Comparison of ENCODE assay signal across 8 cellular contexts in genomic region chr7:139232377-139232717, GRCh38. TPM values are rescaled to one million over a fixed set of nuclear protein-coding genes. Genes with fewer than 3 reads are reported as not detected.
DNase-seq lines count a peak whose midpoint lies in the region; ATAC-seq and TF ChIP-seq lines count a peak whose summit lies in the region.

No MANE protein-coding gene starts in this region.

- H3K27ac ChIP-seq in right cardiac atrium (ENCODE audit: low read length), result no peak overlapping the region
- peak overlapping the region in 5 of 8 donors; percentile 81 to 95 (median 94) for H3K27ac ChIP-seq in spleen

- H3K4me3 Mint-ChIP-seq in activated CD4-positive, alpha-beta T cell treated with anti-CD3 and anti-CD28 coated beads for 36 hours, result peak overlapping the region; percentile 91
- peak overlapping the region; percentile 97 for H3K4me3 Mint-ChIP-seq in WTC11

- CTCF ChIA-PET in activated CD4-positive, alpha-beta T cell treated with anti-CD3 and anti-CD28 coated beads for 36 hours (lab: Charles Lee), result interaction anchor here (0.7 to 1.2 kb wide), 2 partner anchors 13 to 108 kb away, joined by 3 read pairs; no protein-coding TSS in a partner anchor
- CTCF ChIA-PET in WTC11 (lab: Charles Lee), result no interaction called here

- no peaks in the 10 kb centered on the region for H3K9me3 Mint-ChIP-seq in activated CD4-positive, alpha-beta T cell treated with anti-CD3 and anti-CD28 coated beads for 36 hours (ENCODE audit: low read depth)
- no peaks in the 10 kb centered on the region for H3K9me3 Mint-ChIP-seq in WTC11

- H3K4me3 ChIP-seq in right cardiac atrium (ENCODE audit: low read length), result peak overlapping the region; percentile 77
- H3K4me3 ChIP-seq in spleen, result peak overlapping the region; percentile 87 to 99 (median 94)

- H3K4me1 Mint-ChIP-seq in activated CD4-positive, alpha-beta T cell treated with anti-CD3 and anti-CD28 coated beads for 36 hours, result peaks cover 23% of the 10 kb centered on the region
- peaks cover 29% of the 10 kb centered on the region for H3K4me1 Mint-ChIP-seq in WTC11

- no peak for ATAC-seq in activated CD4-positive, alpha-beta T cell treated with anti-CD3 and anti-CD28 coated beads for 36 hours
- ATAC-seq in WTC11, result no peak; the same call in 1 of the 2 replicates
- no peak for ATAC-seq in right cardiac atrium
- ATAC-seq in GM19023 (IDR thresholded peaks at IDR 0.05; ENCODE audit: unreplicated experiment), result no peak

- no peak for TF ChIP-seq POLR2A in spleen (IDR thresholded peaks at IDR 0.05)

- TF ChIP-seq CTCF in WTC11 (IDR thresholded peaks at IDR 0.05), result no peak
- no peak for TF ChIP-seq CTCF in spleen (IDR thresholded peaks at IDR 0.05 in 8 of 11, conservative IDR thresholded peaks at IDR 0.05 in 3 of 11)

- no peak for DNase-seq in activated CD4-positive, alpha-beta T cell treated with anti-CD3 and anti-CD28 coated beads for 36 hours
- no peak for DNase-seq in activated CD4-positive, alpha-beta T cell treated with anti-CD3 and anti-CD28 coated beads for 4 hours
- no peak for DNase-seq in WTC11 (ENCODE audit: low spot score)
- DNase-seq in right cardiac atrium, result no peak
- no peak for DNase-seq in spleen
- DNase-seq in NCI-H187 (lab: John Stamatoyannopoulos, UW), result no peak
- DNase-seq in NCI-H510A treated with DMSO at 0.1 percent for 48 hours (lab: John Stamatoyannopoulos, UW), result no peak

- H3K9me3 ChIP-seq in right cardiac atrium (ENCODE audit: control insufficient read depth, low read length) (no peaks in the 10 kb centered on the region), spleen (no peaks in the 10 kb centered on the region)

- peaks cover 0 to 6% (median 4%) of the 10 kb centered on the region in 6 donors for H3K36me3 ChIP-seq in spleen

- no peaks in the 10 kb centered on the region for H3K27me3 ChIP-seq in right cardiac atrium (ENCODE audit: control insufficient read depth, insufficient read depth)
- no peaks in the 10 kb centered on the region for H3K27me3 ChIP-seq in spleen (replicated peaks in 1 of 7)

- peaks cover 7% of the 10 kb centered on the region for H3K36me3 Mint-ChIP-seq in activated CD4-positive, alpha-beta T cell treated with anti-CD3 and anti-CD28 coated beads for 36 hours (ENCODE audit: low read depth)
- H3K36me3 Mint-ChIP-seq in WTC11, result peaks cover 5% of the 10 kb centered on the region

- H3K27ac Mint-ChIP-seq in activated CD4-positive, alpha-beta T cell treated with anti-CD3 and anti-CD28 coated beads for 36 hours, result peak overlapping the region; percentile 76
- H3K27ac Mint-ChIP-seq in WTC11, result peak overlapping the region; percentile 79

- WGBS in right cardiac atrium, result 4% methylated on average over 8 of the region's 8 CpGs
- 6 to 8% (median 7%) methylated on average over 8 of the region's 8 CpGs for WGBS in spleen, 5 donors

- H3K4me1 ChIP-seq in right cardiac atrium (ENCODE audit: control insufficient read depth, insufficient read depth, low read length) (no peaks in the 10 kb centered on the region), spleen (peaks cover 6 to 54% (median 36%) of the 10 kb centered on the region in 6 donors)

- POLR2A ChIA-PET in activated CD4-positive, alpha-beta T cell treated with anti-CD3 and anti-CD28 coated beads for 36 hours (lab: Charles Lee), result interaction anchor here (0.6 kb wide), 1 partner anchor 543 kb away, joined by 3 read pairs; no protein-coding TSS in a partner anchor
- POLR2A ChIA-PET in WTC11 (lab: Charles Lee), result no interaction called here

- peaks cover 3% of the 10 kb centered on the region for H3K27me3 Mint-ChIP-seq in activated CD4-positive, alpha-beta T cell treated with anti-CD3 and anti-CD28 coated beads for 36 hours
- no peaks in the 10 kb centered on the region for H3K27me3 Mint-ChIP-seq in WTC11 (ENCODE audit: low read depth)

- intact Hi-C loops in activated CD4-positive, alpha-beta T cell treated with anti-CD3 and anti-CD28 coated beads for 36 hours (cut with DNase I, micrococcal nuclease), result loop anchor here (5.0 kb wide), 5 partner anchors 125 to 770 kb away; partner anchors contain the start of genes TRIM24 (in 1 of the 2), ZC3HAV1 (in 1 of the 2) and ZC3HAV1L (in 1 of the 2)
- intact Hi-C loops in right cardiac atrium (cut with DNase I) (no loop called here), spleen (cut with DNase I; ENCODE audit: low total_unique reads) (no loop called here)

TF ChIP-seq in WTC11, 78 proteins besides CTCF, POLR2A, EP300 and RAD21:
- no peak for TF ChIP-seq ZNF219 (CRISPR knock-in tag; IDR thresholded peaks at IDR 0.05; ENCODE audit: borderline replicate concordance)
- no peak for TF ChIP-seq GABPB1 (CRISPR knock-in tag; IDR thresholded peaks at IDR 0.05)
- no peak for TF ChIP-seq ZNF263 (CRISPR knock-in tag; IDR thresholded peaks at IDR 0.05; ENCODE audit: low read depth)
- TF ChIP-seq, protein P1, sequence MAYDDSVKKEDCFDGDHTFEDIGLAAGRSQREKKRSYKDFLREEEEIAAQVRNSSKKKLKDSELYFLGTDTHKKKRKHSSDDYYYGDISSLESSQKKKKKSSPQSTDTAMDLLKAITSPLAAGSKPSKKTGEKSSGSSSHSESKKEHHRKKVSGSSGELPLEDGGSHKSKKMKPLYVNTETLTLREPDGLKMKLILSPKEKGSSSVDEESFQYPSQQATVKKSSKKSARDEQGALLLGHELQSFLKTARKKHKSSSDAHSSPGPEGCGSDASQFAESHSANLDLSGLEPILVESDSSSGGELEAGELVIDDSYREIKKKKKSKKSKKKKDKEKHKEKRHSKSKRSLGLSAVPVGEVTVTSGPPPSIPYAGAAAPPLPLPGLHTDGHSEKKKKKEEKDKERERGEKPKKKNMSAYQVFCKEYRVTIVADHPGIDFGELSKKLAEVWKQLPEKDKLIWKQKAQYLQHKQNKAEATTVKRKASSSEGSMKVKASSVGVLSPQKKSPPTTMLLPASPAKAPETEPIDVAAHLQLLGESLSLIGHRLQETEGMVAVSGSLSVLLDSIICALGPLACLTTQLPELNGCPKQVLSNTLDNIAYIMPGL (CRISPR knock-in tag; IDR thresholded peaks at IDR 0.05), result no peak
- TF ChIP-seq, protein P2, sequence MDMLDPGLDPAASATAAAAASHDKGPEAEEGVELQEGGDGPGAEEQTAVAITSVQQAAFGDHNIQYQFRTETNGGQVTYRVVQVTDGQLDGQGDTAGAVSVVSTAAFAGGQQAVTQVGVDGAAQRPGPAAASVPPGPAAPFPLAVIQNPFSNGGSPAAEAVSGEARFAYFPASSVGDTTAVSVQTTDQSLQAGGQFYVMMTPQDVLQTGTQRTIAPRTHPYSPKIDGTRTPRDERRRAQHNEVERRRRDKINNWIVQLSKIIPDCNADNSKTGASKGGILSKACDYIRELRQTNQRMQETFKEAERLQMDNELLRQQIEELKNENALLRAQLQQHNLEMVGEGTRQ (CRISPR knock-in tag; IDR thresholded peaks at IDR 0.05), result no peak
- no peak for TF ChIP-seq HMGA2 (CRISPR knock-in tag; IDR thresholded peaks at IDR 0.05)
- TF ChIP-seq, protein P3, sequence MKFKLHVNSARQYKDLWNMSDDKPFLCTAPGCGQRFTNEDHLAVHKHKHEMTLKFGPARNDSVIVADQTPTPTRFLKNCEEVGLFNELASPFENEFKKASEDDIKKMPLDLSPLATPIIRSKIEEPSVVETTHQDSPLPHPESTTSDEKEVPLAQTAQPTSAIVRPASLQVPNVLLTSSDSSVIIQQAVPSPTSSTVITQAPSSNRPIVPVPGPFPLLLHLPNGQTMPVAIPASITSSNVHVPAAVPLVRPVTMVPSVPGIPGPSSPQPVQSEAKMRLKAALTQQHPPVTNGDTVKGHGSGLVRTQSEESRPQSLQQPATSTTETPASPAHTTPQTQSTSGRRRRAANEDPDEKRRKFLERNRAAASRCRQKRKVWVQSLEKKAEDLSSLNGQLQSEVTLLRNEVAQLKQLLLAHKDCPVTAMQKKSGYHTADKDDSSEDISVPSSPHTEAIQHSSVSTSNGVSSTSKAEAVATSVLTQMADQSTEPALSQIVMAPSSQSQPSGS (CRISPR knock-in tag; IDR thresholded peaks at IDR 0.05; ENCODE audit: borderline replicate concordance, low read depth), result no peak

RNA-seq across cellular contexts. Expression of gene UBN2, which starts 1.3 kb away (rescaled TPM):
- total RNA-seq in activated CD4-positive, alpha-beta T cell treated with anti-CD3 and anti-CD28 coated beads for 36 hours, result 10 to 100 TPM in 1 of 2 experiments, 1 to 10 TPM in 1; 8.3 to 11.8 TPM
- total RNA-seq in WTC11 (2021) (32.9 to 39.0 TPM (median 33.1 TPM) in 3 replicates), right cardiac atrium (10 to 100 TPM; 14.1 to 20.2 (median 16.0) TPM), spleen (10 to 100 TPM; 14.6 to 23.4 (median 19.1) TPM)
- polyA plus RNA-seq in right cardiac atrium (3.1 TPM), spleen (1 to 10 TPM; 1.2 to 2.0 (median 1.3) TPM)

Comparison
In these comparisons a context has a peak if more than half of its experiments do, and no peak if none do; other contexts are left out.
1. intact Hi-C loops: an anchor here in activated CD4-positive, alpha-beta T cell treated with anti-CD3 and anti-CD28 coated beads for 36 hours (5.0 kb wide); none called in right cardiac atrium and spleen.